Comparison of ENCODE assay signal across 24 cellular contexts in the genomic region with DNA sequence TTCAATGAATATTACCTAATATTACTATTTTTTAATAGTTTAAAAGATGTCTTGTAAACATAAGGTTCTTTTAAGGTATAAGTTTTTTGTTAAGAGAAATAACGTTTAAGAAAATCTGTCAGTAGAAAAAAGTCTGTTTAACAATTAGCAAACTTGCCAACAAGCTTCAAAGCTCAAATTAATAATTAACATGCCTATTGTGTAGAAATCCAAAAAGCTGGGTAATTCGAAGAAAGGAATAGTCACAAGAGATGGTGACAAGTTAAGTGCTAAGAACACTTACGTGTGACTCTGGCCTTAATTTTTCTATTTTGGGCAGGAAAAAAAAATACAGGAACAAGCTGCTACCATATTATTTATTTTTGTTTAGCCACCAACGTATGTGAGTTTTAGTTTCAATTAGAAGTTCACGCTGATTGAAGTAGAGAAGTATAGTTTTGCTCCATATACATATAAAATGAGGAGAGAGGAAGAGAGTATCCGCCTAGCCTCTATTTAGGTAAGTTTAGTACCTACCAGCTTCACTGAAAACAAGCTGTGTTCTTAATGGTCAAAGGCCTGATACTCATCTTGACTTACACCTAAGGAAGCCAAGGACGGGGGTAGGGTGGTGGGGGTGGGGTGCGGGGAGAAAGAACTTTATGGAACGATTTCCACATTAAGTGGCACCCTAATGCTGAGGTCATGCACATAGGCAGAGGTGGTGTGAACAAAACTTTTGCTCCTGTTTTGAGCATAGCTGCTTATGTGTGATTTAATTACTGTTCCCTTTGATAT. TPM values are rescaled to one million over a fixed set of nuclear protein-coding genes. Genes with fewer than 3 reads are reported as not detected.
A peak's percentile ranks its signal among the peaks of the same experiment; 100 is the strongest.
DNase-seq lines count a peak whose midpoint lies in the region; ATAC-seq and TF ChIP-seq lines count a peak whose summit lies in the region.
"Had no signal": no experiment of that assay in that cellular context is flagged by ENCODE, and none has a peak within 500 bp of the region (broad histone marks: within the 10 kb centered on the region; RNA-seq: fewer than 3 reads in every experiment).

No MANE protein-coding gene starts in this region.

- 40 to 100% methylated on average over 1 of the region's 9 CpGs for WGBS in IMR-90 (ENCODE audit: extremely low coverage in 2 of 2, insufficient read length in 1 of 2), 2 experiments
- WGBS in hepatocyte (ENCODE audit: low lambda C conversion rate, missing lambda C conversion rate), result 66% methylated on average over 9 of the region's 9 CpGs

- H3K4me3 Mint-ChIP-seq in progenitor cell of endocrine pancreas (ENCODE audit: low read depth), result peak overlapping the region; percentile 55
- H3K4me3 Mint-ChIP-seq: activated CD4-positive, alpha-beta memory T cell treated with anti-CD3 and anti-CD28 coated beads for 36 hours; activated naive CD8-positive, alpha-beta T cell treated with anti-CD3 and anti-CD28 coated beads, Interleukin-2, amount 10 ng/mL, durations not matched to agents 7 days and 5 days; neural crest cell; stimulated activated effector memory CD8-positive, alpha-beta T cell treated with anti-CD3 and anti-CD28 coated beads, Interleukin-12 subunit alpha, Interleukin-12 subunit beta, amount 100 ng/mL, for 72 hours; T-cell had no signal

- no peak overlapping the region for H3K4me3 ChIP-seq in BLaER1
- no peak overlapping the region for H3K4me3 ChIP-seq in IMR-90 (ENCODE audit: insufficient read depth, low read depth, low read length)
- H3K4me3 ChIP-seq in hepatocyte, result no peak overlapping the region
- H3K4me3 ChIP-seq: lung, SJSA1, suprapubic skin, vagina had no signal

- H3K79me2 ChIP-seq in hepatocyte, result no peaks in the 10 kb centered on the region

- peaks cover 81% of the 10 kb centered on the region for H3K36me3 ChIP-seq in BLaER1
- peaks cover 30% of the 10 kb centered on the region for H3K36me3 ChIP-seq in IMR-90 (ENCODE audit: control insufficient read depth, insufficient read depth, low read length)
- no peaks in the 10 kb centered on the region for H3K36me3 ChIP-seq in hepatocyte (replicated peaks; ENCODE audit: insufficient read depth, low read depth)

- H3K4me1 Mint-ChIP-seq in progenitor cell of endocrine pancreas (ENCODE audit: low read depth), result peaks cover 42% of the 10 kb centered on the region
- H3K4me1 Mint-ChIP-seq: neural crest cell; stimulated activated effector memory CD8-positive, alpha-beta T cell treated with anti-CD3 and anti-CD28 coated beads, Interleukin-12 subunit alpha, Interleukin-12 subunit beta, amount 100 ng/mL, for 72 hours had no signal

- H3K9me1 ChIP-seq in IMR-90 (ENCODE audit: insufficient read depth, low read length), result peaks cover 12% of the 10 kb centered on the region

- H4K20me1 ChIP-seq in BLaER1 (no peaks in the 10 kb centered on the region), IMR-90 (ENCODE audit: insufficient read depth, low read length) (no peaks in the 10 kb centered on the region; the same call in 1 of the 2 replicates), hepatocyte (ENCODE audit: insufficient read depth, poor library complexity, severe bottlenecking) (no peaks in the 10 kb centered on the region)

- no TSS peak for BruUV-seq in IMR-90 (replicated peaks; lab: Mats Ljungman, UMichigan)

- no peak overlapping the region for H4K5ac ChIP-seq in IMR-90 (ENCODE audit: low read depth, low read length)

- H2AK5ac ChIP-seq in IMR-90 (ENCODE audit: low read depth, low read length), result no peak overlapping the region

- no peak for TF ChIP-seq RAD21 in IMR-90 (IDR thresholded peaks at IDR 0.05; ENCODE audit: low read length)

- no peak for TF ChIP-seq CTCF in IMR-90 (conservative IDR thresholded peaks at IDR 0.05; ENCODE audit: low read depth, low read length)
- no peak for TF ChIP-seq CTCF in hepatocyte (IDR thresholded peaks at IDR 0.05; ENCODE audit: poor library complexity)
- TF ChIP-seq CTCF in progenitor cell of endocrine pancreas (IDR thresholded peaks at IDR 0.05; ENCODE audit: unreplicated experiment), result no peak

- no peak overlapping the region for H3K9ac ChIP-seq in BLaER1
- no peak overlapping the region for H3K9ac ChIP-seq in IMR-90 (ENCODE audit: low read depth, low read length)

- H3K9me3 Mint-ChIP-seq in progenitor cell of endocrine pancreas (ENCODE audit: low read depth), result no peaks in the 10 kb centered on the region
- H3K9me3 Mint-ChIP-seq: activated CD4-positive, alpha-beta memory T cell treated with anti-CD3 and anti-CD28 coated beads for 36 hours; activated naive CD8-positive, alpha-beta T cell treated with anti-CD3 and anti-CD28 coated beads, Interleukin-2, amount 10 ng/mL, durations not matched to agents 7 days and 5 days; neural crest cell; stimulated activated effector memory CD8-positive, alpha-beta T cell treated with anti-CD3 and anti-CD28 coated beads, Interleukin-12 subunit alpha, Interleukin-12 subunit beta, amount 100 ng/mL, for 72 hours; T-cell had no signal

- H3K56ac ChIP-seq in IMR-90 (ENCODE audit: extremely low read depth, insufficient read depth, low read length), result no peak overlapping the region

- DNase-seq in IMR-90 (no peak), hepatocyte (ENCODE audit: low spot score) (no peak), progenitor cell of endocrine pancreas (ENCODE audit: low spot score, unreplicated experiment) (no peak), iPS-NIHi11 (ENCODE audit: low spot score) (no peak), NCI-H1105 treated with DMSO at 0.1 percent for 48 hours (lab: John Stamatoyannopoulos, UW) (no peak)
- DNase-seq: activated CD4-positive, alpha-beta memory T cell treated with anti-CD3 and anti-CD28 coated beads for 36 hours; activated effector memory CD4-positive, alpha-beta T cell treated with Interleukin-2 at 50 U/mL for 16 hours; activated naive CD8-positive, alpha-beta T cell treated with anti-CD3 and anti-CD28 coated beads, Interleukin-2, amount 10 ng/mL, durations not matched to agents 7 days and 5 days; C1 segment of cervical spinal cord; cerebellar nuclear complex; MV-4-11; NCI-H1694; posterior cingulate gyrus; T-cell had no signal

- dilution Hi-C loops in IMR-90 (cut with HindIII; ENCODE audit: low sequenced_read_pairs, unreplicated experiment), result no loop called here

- H3K18ac ChIP-seq in IMR-90 (ENCODE audit: low read depth, low read length), result no peak overlapping the region

- H3K4me2 ChIP-seq in BLaER1 (0 out of 2 replicates have a peak overlapping the region, but pooled peaks have one; percentile 19), IMR-90 (ENCODE audit: low read depth, low read length) (no peak overlapping the region), hepatocyte (peak overlapping the region; percentile 40)

- no peaks in the 10 kb centered on the region for H3K27me3 Mint-ChIP-seq in progenitor cell of endocrine pancreas
- H3K27me3 Mint-ChIP-seq: activated CD4-positive, alpha-beta memory T cell treated with anti-CD3 and anti-CD28 coated beads for 36 hours; activated naive CD8-positive, alpha-beta T cell treated with anti-CD3 and anti-CD28 coated beads, Interleukin-2, amount 10 ng/mL, durations not matched to agents 7 days and 5 days; T-cell had no signal

- H3K4me1 ChIP-seq in BLaER1 (peaks cover 21% of the 10 kb centered on the region), IMR-90 (ENCODE audit: control insufficient read depth, insufficient read depth, low read length) (peaks cover 10% of the 10 kb centered on the region), hepatocyte (ENCODE audit: insufficient read depth) (peaks cover 20% of the 10 kb centered on the region)
- H3K4me1 ChIP-seq: suprapubic skin had no signal

- no peak for TF ChIP-seq POLR2A in IMR-90 (IDR thresholded peaks at IDR 0.05; ENCODE audit: low read depth, low read length)

- POLR2A ChIA-PET in IMR-90 (lab: Charles Lee; ENCODE audit: unreplicated experiment), result interaction anchor here (0.6 kb wide), 1 partner anchor 8 kb away, joined by 4 read pairs; no protein-coding TSS in a partner anchor

- H2AFZ ChIP-seq in IMR-90 (replicated peaks; ENCODE audit: low read length, poor library complexity) (no peak overlapping the region), hepatocyte (no peak overlapping the region)

- ATAC-seq in IMR-90 (ENCODE audit: low read depth) (no peak), HG03469 (IDR thresholded peaks at IDR 0.05; ENCODE audit: unreplicated experiment) (no peak), HG03378 (IDR thresholded peaks at IDR 0.05; ENCODE audit: unreplicated experiment) (no peak)
- ATAC-seq: activated CD4-positive, CD25-positive, alpha-beta regulatory T cell treated with anti-CD3 and anti-CD28 coated beads, Interleukin-2, amount 50 U/mL, for 24 hours; stimulated activated effector memory CD8-positive, alpha-beta T cell treated with anti-CD3 and anti-CD28 coated beads, Interleukin-12 subunit alpha, Interleukin-12 subunit beta, amount 100 ng/mL, for 72 hours; T-cell had no signal

- no peak overlapping the region for H2AK9ac ChIP-seq in IMR-90 (replicated peaks; ENCODE audit: low read depth, low read length, poor library complexity)

- no peak overlapping the region for H4K8ac ChIP-seq in IMR-90 (ENCODE audit: low read depth in 2 of 2, low read length in 2 of 2)

- H3K9me3 ChIP-seq in BLaER1, result no peaks in the 10 kb centered on the region
- no peaks in the 10 kb centered on the region for H3K9me3 ChIP-seq in IMR-90 (ENCODE audit: control insufficient read depth, insufficient read depth, low read length)
- no peaks in the 10 kb centered on the region for H3K9me3 ChIP-seq in hepatocyte (ENCODE audit: low read depth)
- H3K9me3 ChIP-seq: SJSA1, suprapubic skin, vagina had no signal

- H2BK120ac ChIP-seq in IMR-90 (ENCODE audit: low read depth, low read length), result no peak overlapping the region

- in situ Hi-C loops in IMR-90 (cut with MboI; ENCODE audit: low sequenced_read_pairs), result no loop called here

- no peak overlapping the region for H4K91ac ChIP-seq in IMR-90 (ENCODE audit: insufficient read depth, low read depth, low read length)

- H3K23ac ChIP-seq in IMR-90 (ENCODE audit: low read depth, low read length), result no peak overlapping the region

- peaks cover 21 to 62% of the 10 kb centered on the region in 2 experiments for H3K79me1 ChIP-seq in IMR-90 (ENCODE audit: low read depth in 1 of 2, low read length in 2 of 2)

- no peak overlapping the region for H3K4ac ChIP-seq in IMR-90 (ENCODE audit: low read depth, low read length)

- H3K27me3 ChIP-seq in BLaER1, result no peaks in the 10 kb centered on the region
- no peaks in the 10 kb centered on the region for H3K27me3 ChIP-seq in IMR-90 (ENCODE audit: control insufficient read depth, insufficient read depth, low read length)
- no peaks in the 10 kb centered on the region for H3K27me3 ChIP-seq in hepatocyte
- H3K27me3 ChIP-seq: SJSA1, suprapubic skin, vagina had no signal

- H3K36me3 Mint-ChIP-seq in progenitor cell of endocrine pancreas (ENCODE audit: insufficient read depth), result peaks cover 24% of the 10 kb centered on the region
- H3K36me3 Mint-ChIP-seq: activated CD4-positive, alpha-beta memory T cell treated with anti-CD3 and anti-CD28 coated beads for 36 hours; activated naive CD8-positive, alpha-beta T cell treated with anti-CD3 and anti-CD28 coated beads, Interleukin-2, amount 10 ng/mL, durations not matched to agents 7 days and 5 days; stimulated activated effector memory CD8-positive, alpha-beta T cell treated with anti-CD3 and anti-CD28 coated beads, Interleukin-12 subunit alpha, Interleukin-12 subunit beta, amount 100 ng/mL, for 72 hours; T-cell had no signal

- intact Hi-C loops in IMR-90 (cut with micrococcal nuclease), result no loop called here

- peak overlapping the region; percentile 20 for H2BK5ac ChIP-seq in IMR-90 (ENCODE audit: low read depth, low read length, poor library complexity, severe bottlenecking)

- H2BK20ac ChIP-seq in IMR-90 (ENCODE audit: low read depth, low read length), result no peak overlapping the region

- peak overlapping the region; percentile 51; the same call in 1 of the 2 replicates for H3K27ac ChIP-seq in BLaER1
- H3K27ac ChIP-seq in IMR-90 (ENCODE audit: insufficient read depth, low read length), result no peak overlapping the region
- peak overlapping the region; percentile 79 for H3K27ac ChIP-seq in hepatocyte
- H3K27ac ChIP-seq: suprapubic skin, vagina had no signal

- peak overlapping the region; percentile 96 for H3K27ac Mint-ChIP-seq in progenitor cell of endocrine pancreas
- H3K27ac Mint-ChIP-seq: activated CD4-positive, alpha-beta memory T cell treated with anti-CD3 and anti-CD28 coated beads for 36 hours; activated naive CD8-positive, alpha-beta T cell treated with anti-CD3 and anti-CD28 coated beads, Interleukin-2, amount 10 ng/mL, durations not matched to agents 7 days and 5 days; stimulated activated effector memory CD8-positive, alpha-beta T cell treated with anti-CD3 and anti-CD28 coated beads, Interleukin-12 subunit alpha, Interleukin-12 subunit beta, amount 100 ng/mL, for 72 hours had no signal

- no peak overlapping the region for H3K14ac ChIP-seq in IMR-90 (replicated peaks; ENCODE audit: low read depth, low read length)

- no peak overlapping the region for H2BK15ac ChIP-seq in IMR-90 (ENCODE audit: low read depth, low read length)

- CTCF ChIA-PET in IMR-90 (lab: Yijun Ruan, JAX), result no interaction called here

- no peaks in the 10 kb centered on the region for H3K9me2 ChIP-seq in hepatocyte (replicated peaks; ENCODE audit: insufficient read depth)

RNA-seq across cellular contexts. Expression of a gene that starts 43.4 kb away (rescaled TPM):
- 0.18 and 0.28 TPM in 2 replicates for total RNA-seq in IMR-90 (2012; rRNA removed)
- polyA plus RNA-seq in IMR-90 (2012; rRNA removed), result 0.16 and 0.65 TPM in 2 replicates
- polyA plus RNA-seq in IMR-90 (2012; cell fraction: cytosol; rRNA removed), result 0.13 and 0.24 TPM in 2 replicates
- polyA plus RNA-seq in IMR-90 (2012; cell fraction: nucleus; rRNA removed; ENCODE audit: low replicate concordance), result 0.08 and 0.55 TPM in 2 replicates
- 4.4 and 6.4 TPM in 2 replicates for total RNA-seq in hepatocyte
- polyA plus RNA-seq in hepatocyte, result 2.3 and 3.4 TPM in 2 replicates
- 7.7 and 8.8 TPM in 2 replicates for total RNA-seq in progenitor cell of endocrine pancreas
